Comparison of ENCODE assay signal across 36 cellular contexts in genomic region chr19:8695501-8695900, GRCh38. TPM values are rescaled to one million over a fixed set of nuclear protein-coding genes. Genes with fewer than 3 reads are reported as not detected.
"Had no signal": no experiment of that assay in that cellular context is flagged by ENCODE, and none has a peak within 500 bp of the region (broad histone marks: within the 10 kb centered on the region; RNA-seq: fewer than 3 reads in every experiment).

No MANE protein-coding gene starts in this region.

- H3K4me1 ChIP-seq: foreskin keratinocyte, gastrocnemius medialis, heart left ventricle had no signal

- ATAC-seq: activated CD4-positive, alpha-beta T cell treated with anti-CD3 and anti-CD28 coated beads for 36 hours; activated CD4-positive, CD25-positive, alpha-beta regulatory T cell treated with anti-CD3 and anti-CD28 coated beads, Interleukin-2, amount 50 U/mL, for 24 hours; activated naive CD4-positive, alpha-beta T cell treated with anti-CD3 and anti-CD28 coated beads, Interleukin-2, amount 50 U/mL, for 72 hours; activated T-cell treated with anti-CD3 and anti-CD28 coated beads, Interleukin-2, amount 50 U/mL, for 72 hours; esophagus mucosa; foreskin keratinocyte; gastrocnemius medialis; heart left ventricle had no signal

- H3K9me3 Mint-ChIP-seq: activated B cell treated with CpG ODN at 0.5 μM for 24 hours; activated naive CD4-positive, alpha-beta T cell treated with anti-CD3 and anti-CD28 coated beads, Interleukin-2, amount 50 U/mL, for 72 hours; activated naive CD8-positive, alpha-beta T cell treated with anti-CD3 and anti-CD28 coated beads, Interleukin-2, amount 10 ng/mL, durations not matched to agents 7 days and 5 days; activated T-cell treated with anti-CD3 and anti-CD28 coated beads, Interleukin-2, amount 50 U/mL, for 24 hours; activated T-cell treated with anti-CD3 and anti-CD28 coated beads, Interleukin-2, amount 50 U/mL, for 72 hours; central memory CD8-positive, alpha-beta T cell; dendritic cell treated with granulocyte-macrophage colony-stimulating factor and Interleukin-4, amounts not matched to agents 40 ng/mL and 50 ng/mL, for 4 days; T-cell; T-helper 1 cell treated with Interleukin-12 subunit alpha and Interleukin-12 subunit beta and Interleukin-4 antibody, amounts not matched to agents 30 μg/mL and 1 μg/mL, for 36 hours; T-helper 2 cell treated with Interferon-gamma antibody and Interleukin-4, amounts not matched to agents 5 μg/mL and 100 μg/mL, for 36 hours had no signal

- H3K27me3 ChIP-seq: brain microvascular endothelial cell, foreskin keratinocyte, gastrocnemius medialis had no signal

- H3K36me3 Mint-ChIP-seq: activated naive CD4-positive, alpha-beta T cell treated with anti-CD3 and anti-CD28 coated beads, Interleukin-2, amount 50 U/mL, for 72 hours; activated naive CD8-positive, alpha-beta T cell treated with anti-CD3 and anti-CD28 coated beads, Interleukin-2, amount 10 ng/mL, durations not matched to agents 7 days and 5 days; T-cell had no signal

- H3K4me1 Mint-ChIP-seq: activated B cell treated with CpG ODN at 0.5 μM for 24 hours, endodermal cell had no signal

- H3K27ac ChIP-seq: brain microvascular endothelial cell, coronary artery, dorsolateral prefrontal cortex, foreskin keratinocyte, gastrocnemius medialis, heart left ventricle, WERI-Rb-1 had no signal

- H3K27ac Mint-ChIP-seq: activated B cell treated with CpG ODN at 0.5 μM for 24 hours; activated CD4-positive, alpha-beta T cell treated with anti-CD3 and anti-CD28 coated beads for 36 hours; activated naive CD4-positive, alpha-beta T cell treated with anti-CD3 and anti-CD28 coated beads, Interleukin-2, amount 10 ng/mL, durations not matched to agents 7 days and 5 days; activated naive CD4-positive, alpha-beta T cell treated with anti-CD3 and anti-CD28 coated beads, Interleukin-2, amount 50 U/mL, for 72 hours; activated T-cell treated with anti-CD3 and anti-CD28 coated beads, Interleukin-2, amount 50 U/mL, for 24 hours; activated T-cell treated with anti-CD3 and anti-CD28 coated beads, Interleukin-2, amount 50 U/mL, for 72 hours; dendritic cell treated with granulocyte-macrophage colony-stimulating factor and Interleukin-4, amounts not matched to agents 40 ng/mL and 50 ng/mL, for 4 days; endodermal cell; T-cell; T-helper 1 cell treated with Interleukin-12 subunit alpha and Interleukin-12 subunit beta and Interleukin-4 antibody, amounts not matched to agents 30 μg/mL and 1 μg/mL, for 36 hours; T-helper 2 cell treated with Interferon-gamma antibody and Interleukin-4, amounts not matched to agents 5 μg/mL and 100 μg/mL, for 36 hours had no signal

- H3K4me3 ChIP-seq: coronary artery, dorsolateral prefrontal cortex, gastrocnemius medialis, heart left ventricle had no signal

- H3K4me3 Mint-ChIP-seq: activated B cell treated with CpG ODN at 0.5 μM for 24 hours; activated CD4-positive, alpha-beta T cell treated with anti-CD3 and anti-CD28 coated beads for 36 hours; activated CD4-positive, alpha-beta T cell treated with anti-CD3 and anti-CD28 coated beads, Interleukin-2, amount 10 ng/mL, durations not matched to agents 24 days and 14 days; activated naive CD4-positive, alpha-beta T cell treated with anti-CD3 and anti-CD28 coated beads, Interleukin-2, amount 10 ng/mL, durations not matched to agents 7 days and 5 days; activated naive CD8-positive, alpha-beta T cell treated with anti-CD3 and anti-CD28 coated beads, Interleukin-2, amount 10 ng/mL, durations not matched to agents 7 days and 5 days; activated T-cell treated with anti-CD3 and anti-CD28 coated beads, Interleukin-2, amount 50 U/mL, for 24 hours; activated T-cell treated with anti-CD3 and anti-CD28 coated beads, Interleukin-2, amount 50 U/mL, for 72 hours; central memory CD8-positive, alpha-beta T cell; dendritic cell treated with granulocyte-macrophage colony-stimulating factor and Interleukin-4, amounts not matched to agents 40 ng/mL and 50 ng/mL, for 4 days; endodermal cell; T-cell; T-helper 1 cell treated with Interleukin-12 subunit alpha and Interleukin-12 subunit beta and Interleukin-4 antibody, amounts not matched to agents 30 μg/mL and 1 μg/mL, for 36 hours; T-helper 2 cell treated with Interferon-gamma antibody and Interleukin-4, amounts not matched to agents 5 μg/mL and 100 μg/mL, for 36 hours had no signal

- H3K36me3 ChIP-seq: brain microvascular endothelial cell, gastrocnemius medialis, heart left ventricle, WERI-Rb-1 had no signal

- DNase-seq: activated B cell treated with CpG ODN at 0.5 μM for 24 hours; activated CD4-positive, alpha-beta T cell treated with anti-CD3 and anti-CD28 coated beads for 36 hours; activated CD8-positive, alpha-beta memory T cell treated with anti-CD3 and anti-CD28 coated beads, Interleukin-2, amount 50 U/mL, for 48 hours; activated gamma-delta T cell; activated naive CD4-positive, alpha-beta T cell; activated naive CD4-positive, alpha-beta T cell treated with anti-CD3 and anti-CD28 coated beads, Interleukin-2, amount 10 ng/mL, durations not matched to agents 7 days and 5 days; activated naive CD8-positive, alpha-beta T cell treated with anti-CD3 and anti-CD28 coated beads, Interleukin-2, amount 10 ng/mL, durations not matched to agents 7 days and 5 days; activated T-cell treated with anti-CD3 and anti-CD28 coated beads for 4 hours; activated T-cell treated with anti-CD3 and anti-CD28 coated beads, Interleukin-2, amount 50 U/mL, for 24 hours; activated T-cell treated with anti-CD3 and anti-CD28 coated beads, Interleukin-2, amount 50 U/mL, for 72 hours; brain microvascular endothelial cell; dorsolateral prefrontal cortex; effector memory CD4-positive, alpha-beta T cell; endodermal cell; foreskin keratinocyte; gastrocnemius medialis; glutamatergic neuron; heart left ventricle; SW 1271; T-cell; T1000; WERI-Rb-1 had no signal

- H3K27me3 Mint-ChIP-seq: activated T-cell treated with anti-CD3 and anti-CD28 coated beads, Interleukin-2, amount 50 U/mL, for 24 hours had no signal

- FAIRE-seq: astrocyte, bronchial epithelial cell had no signal

- H3K9me3 ChIP-seq: gastrocnemius medialis, heart left ventricle had no signal

RNA-seq across cellular contexts. Expression of gene ACTL9, which starts 3.1 kb away (rescaled TPM):
- total RNA-seq: activated B cell treated with CpG ODN at 0.5 μM for 24 hours; activated CD4-positive, alpha-beta T cell treated with anti-CD3 and anti-CD28 coated beads for 36 hours; activated CD4-positive, alpha-beta T cell treated with anti-CD3 and anti-CD28 coated beads, Interleukin-2, amount 10 ng/mL, durations not matched to agents 24 days and 14 days; activated naive CD4-positive, alpha-beta T cell treated with anti-CD3 and anti-CD28 coated beads, Interleukin-2, amount 50 U/mL, for 72 hours; activated naive CD8-positive, alpha-beta T cell treated with anti-CD3 and anti-CD28 coated beads, Interleukin-2, amount 10 ng/mL, durations not matched to agents 7 days and 5 days; activated T-cell treated with anti-CD3 and anti-CD28 coated beads, Interleukin-2, amount 50 U/mL, for 72 hours; astrocyte; bronchial epithelial cell; cardiac septum; cerebellum; dorsolateral prefrontal cortex; endodermal cell; epithelial cell of proximal tubule; esophagus mucosa; foreskin keratinocyte; gastrocnemius medialis; heart left ventricle; T-cell had no signal
- polyA plus RNA-seq: foreskin keratinocyte, heart left ventricle had no signal

RNA-seq across cellular contexts. Expression of gene OR2Z1, which starts 25.9 kb away (rescaled TPM):
- total RNA-seq: activated B cell treated with CpG ODN at 0.5 μM for 24 hours; activated CD4-positive, alpha-beta T cell treated with anti-CD3 and anti-CD28 coated beads for 36 hours; activated CD4-positive, alpha-beta T cell treated with anti-CD3 and anti-CD28 coated beads, Interleukin-2, amount 10 ng/mL, durations not matched to agents 24 days and 14 days; activated naive CD4-positive, alpha-beta T cell treated with anti-CD3 and anti-CD28 coated beads, Interleukin-2, amount 50 U/mL, for 72 hours; activated naive CD8-positive, alpha-beta T cell treated with anti-CD3 and anti-CD28 coated beads, Interleukin-2, amount 10 ng/mL, durations not matched to agents 7 days and 5 days; activated T-cell treated with anti-CD3 and anti-CD28 coated beads, Interleukin-2, amount 50 U/mL, for 72 hours; astrocyte; bronchial epithelial cell; cardiac septum; cerebellum; dorsolateral prefrontal cortex; endodermal cell; epithelial cell of proximal tubule; esophagus mucosa; foreskin keratinocyte; gastrocnemius medialis; heart left ventricle; T-cell had no signal
- polyA plus RNA-seq: foreskin keratinocyte, heart left ventricle had no signal
